1 cellular context compared by ENCODE assay signal in the genomic region with DNA sequence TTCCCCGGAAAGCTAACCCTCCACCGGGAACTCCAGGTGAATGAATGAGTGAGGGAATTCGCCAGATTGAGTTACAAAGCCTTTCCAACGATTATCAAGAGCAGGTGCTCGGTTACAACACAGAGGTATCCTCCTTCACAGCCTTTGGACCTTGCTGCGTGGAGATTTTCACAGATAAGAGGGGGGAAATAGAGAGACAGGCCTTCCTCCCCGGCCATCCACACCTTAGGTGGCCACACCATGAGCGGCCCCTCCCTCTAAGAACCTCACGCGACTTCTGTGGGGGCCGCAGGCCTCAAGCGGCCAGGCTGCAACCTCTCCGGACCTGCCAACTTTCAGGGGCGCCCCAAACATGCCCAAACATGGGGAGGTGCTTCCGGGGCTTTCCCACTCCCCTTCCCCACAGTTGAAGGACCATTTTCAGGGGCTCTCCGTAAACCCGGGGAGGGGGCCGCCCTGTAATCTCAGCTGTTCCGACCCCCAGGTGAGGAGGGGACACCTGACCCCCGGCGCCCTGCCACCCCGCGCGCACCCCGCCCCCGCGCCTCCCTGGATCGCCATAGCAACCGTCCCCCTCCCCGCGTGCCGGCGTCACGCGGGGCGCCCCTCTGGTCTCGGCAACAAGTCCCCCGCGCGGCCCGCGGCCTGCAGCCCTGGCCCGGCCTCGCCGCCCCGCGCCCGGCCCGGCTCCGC.
A peak's percentile ranks its signal among the peaks of the same experiment; 100 is the strongest.
TF ChIP-seq lines count a peak whose summit lies in the region.

No MANE protein-coding gene starts in this region.

TF ChIP-seq in GM12878, 131 proteins besides CTCF, POLR2A, EP300 and RAD21 (continued from another document):
- TF ChIP-seq, protein P1, sequence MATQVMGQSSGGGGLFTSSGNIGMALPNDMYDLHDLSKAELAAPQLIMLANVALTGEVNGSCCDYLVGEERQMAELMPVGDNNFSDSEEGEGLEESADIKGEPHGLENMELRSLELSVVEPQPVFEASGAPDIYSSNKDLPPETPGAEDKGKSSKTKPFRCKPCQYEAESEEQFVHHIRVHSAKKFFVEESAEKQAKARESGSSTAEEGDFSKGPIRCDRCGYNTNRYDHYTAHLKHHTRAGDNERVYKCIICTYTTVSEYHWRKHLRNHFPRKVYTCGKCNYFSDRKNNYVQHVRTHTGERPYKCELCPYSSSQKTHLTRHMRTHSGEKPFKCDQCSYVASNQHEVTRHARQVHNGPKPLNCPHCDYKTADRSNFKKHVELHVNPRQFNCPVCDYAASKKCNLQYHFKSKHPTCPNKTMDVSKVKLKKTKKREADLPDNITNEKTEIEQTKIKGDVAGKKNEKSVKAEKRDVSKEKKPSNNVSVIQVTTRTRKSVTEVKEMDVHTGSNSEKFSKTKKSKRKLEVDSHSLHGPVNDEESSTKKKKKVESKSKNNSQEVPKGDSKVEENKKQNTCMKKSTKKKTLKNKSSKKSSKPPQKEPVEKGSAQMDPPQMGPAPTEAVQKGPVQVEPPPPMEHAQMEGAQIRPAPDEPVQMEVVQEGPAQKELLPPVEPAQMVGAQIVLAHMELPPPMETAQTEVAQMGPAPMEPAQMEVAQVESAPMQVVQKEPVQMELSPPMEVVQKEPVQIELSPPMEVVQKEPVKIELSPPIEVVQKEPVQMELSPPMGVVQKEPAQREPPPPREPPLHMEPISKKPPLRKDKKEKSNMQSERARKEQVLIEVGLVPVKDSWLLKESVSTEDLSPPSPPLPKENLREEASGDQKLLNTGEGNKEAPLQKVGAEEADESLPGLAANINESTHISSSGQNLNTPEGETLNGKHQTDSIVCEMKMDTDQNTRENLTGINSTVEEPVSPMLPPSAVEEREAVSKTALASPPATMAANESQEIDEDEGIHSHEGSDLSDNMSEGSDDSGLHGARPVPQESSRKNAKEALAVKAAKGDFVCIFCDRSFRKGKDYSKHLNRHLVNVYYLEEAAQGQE (IDR thresholded peaks at IDR 0.05; ENCODE audit: low read depth, low read length) = no peak; the same call in 1 of the 2 replicates
- TF ChIP-seq, protein P2, sequence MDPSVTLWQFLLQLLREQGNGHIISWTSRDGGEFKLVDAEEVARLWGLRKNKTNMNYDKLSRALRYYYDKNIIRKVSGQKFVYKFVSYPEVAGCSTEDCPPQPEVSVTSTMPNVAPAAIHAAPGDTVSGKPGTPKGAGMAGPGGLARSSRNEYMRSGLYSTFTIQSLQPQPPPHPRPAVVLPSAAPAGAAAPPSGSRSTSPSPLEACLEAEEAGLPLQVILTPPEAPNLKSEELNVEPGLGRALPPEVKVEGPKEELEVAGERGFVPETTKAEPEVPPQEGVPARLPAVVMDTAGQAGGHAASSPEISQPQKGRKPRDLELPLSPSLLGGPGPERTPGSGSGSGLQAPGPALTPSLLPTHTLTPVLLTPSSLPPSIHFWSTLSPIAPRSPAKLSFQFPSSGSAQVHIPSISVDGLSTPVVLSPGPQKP (IDR thresholded peaks at IDR 0.05; ENCODE audit: low read depth, low read length) = peak; percentile 91
- TF ChIP-seq ATF7 (IDR thresholded peaks at IDR 0.05; ENCODE audit: low read depth) = no peak
- TF ChIP-seq BACH1 (IDR thresholded peaks at IDR 0.05; ENCODE audit: borderline replicate concordance) = peak; percentile 79; the same call in 1 of the 2 replicates
- TF ChIP-seq BMI1 (IDR thresholded peaks at IDR 0.05; ENCODE audit: borderline replicate concordance) = peak; percentile 32; the same call in 1 of the 2 replicates
- TF ChIP-seq SMARCA5 (IDR thresholded peaks at IDR 0.05) = 0 out of 2 replicates have a peak, but pooled peaks have one; percentile 46
- TF ChIP-seq YBX1 (IDR thresholded peaks at IDR 0.05) = no peak
- no peak for TF ChIP-seq ZNF217 (IDR thresholded peaks at IDR 0.05)
- peak; percentile 91 to 95 for TF ChIP-seq BHLHE40 (IDR thresholded peaks at IDR 0.05; ENCODE audit: borderline replicate concordance in 1 of 2, low read depth in 2 of 2, low read length in 1 of 2)
- TF ChIP-seq MXI1 (IDR thresholded peaks at IDR 0.05; ENCODE audit: low read depth, low read length) = peak; percentile 62; the same call in 1 of the 2 replicates
- no peak for TF ChIP-seq ZBED1 (IDR thresholded peaks at IDR 0.05; ENCODE audit: borderline replicate concordance)
- TF ChIP-seq, protein P3, sequence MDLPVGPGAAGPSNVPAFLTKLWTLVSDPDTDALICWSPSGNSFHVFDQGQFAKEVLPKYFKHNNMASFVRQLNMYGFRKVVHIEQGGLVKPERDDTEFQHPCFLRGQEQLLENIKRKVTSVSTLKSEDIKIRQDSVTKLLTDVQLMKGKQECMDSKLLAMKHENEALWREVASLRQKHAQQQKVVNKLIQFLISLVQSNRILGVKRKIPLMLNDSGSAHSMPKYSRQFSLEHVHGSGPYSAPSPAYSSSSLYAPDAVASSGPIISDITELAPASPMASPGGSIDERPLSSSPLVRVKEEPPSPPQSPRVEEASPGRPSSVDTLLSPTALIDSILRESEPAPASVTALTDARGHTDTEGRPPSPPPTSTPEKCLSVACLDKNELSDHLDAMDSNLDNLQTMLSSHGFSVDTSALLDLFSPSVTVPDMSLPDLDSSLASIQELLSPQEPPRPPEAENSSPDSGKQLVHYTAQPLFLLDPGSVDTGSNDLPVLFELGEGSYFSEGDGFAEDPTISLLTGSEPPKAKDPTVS (IDR thresholded peaks at IDR 0.05; ENCODE audit: low read depth, low read length) = no peak
- TF ChIP-seq NFIC (IDR thresholded peaks at IDR 0.05; ENCODE audit: low read depth, low read length) = no peak
- TF ChIP-seq NR2C1 (IDR thresholded peaks at IDR 0.05) = no peak
- no peak for TF ChIP-seq JUND (IDR thresholded peaks at IDR 0.05; ENCODE audit: low read depth, low read length)
- TF ChIP-seq, protein P4, sequence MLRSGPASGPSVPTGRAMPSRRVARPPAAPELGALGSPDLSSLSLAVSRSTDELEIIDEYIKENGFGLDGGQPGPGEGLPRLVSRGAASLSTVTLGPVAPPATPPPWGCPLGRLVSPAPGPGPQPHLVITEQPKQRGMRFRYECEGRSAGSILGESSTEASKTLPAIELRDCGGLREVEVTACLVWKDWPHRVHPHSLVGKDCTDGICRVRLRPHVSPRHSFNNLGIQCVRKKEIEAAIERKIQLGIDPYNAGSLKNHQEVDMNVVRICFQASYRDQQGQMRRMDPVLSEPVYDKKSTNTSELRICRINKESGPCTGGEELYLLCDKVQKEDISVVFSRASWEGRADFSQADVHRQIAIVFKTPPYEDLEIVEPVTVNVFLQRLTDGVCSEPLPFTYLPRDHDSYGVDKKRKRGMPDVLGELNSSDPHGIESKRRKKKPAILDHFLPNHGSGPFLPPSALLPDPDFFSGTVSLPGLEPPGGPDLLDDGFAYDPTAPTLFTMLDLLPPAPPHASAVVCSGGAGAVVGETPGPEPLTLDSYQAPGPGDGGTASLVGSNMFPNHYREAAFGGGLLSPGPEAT (IDR thresholded peaks at IDR 0.05; ENCODE audit: low read depth) = 0 out of 2 replicates have a peak, but pooled peaks have one; percentile 29
- TF ChIP-seq, protein P5, sequence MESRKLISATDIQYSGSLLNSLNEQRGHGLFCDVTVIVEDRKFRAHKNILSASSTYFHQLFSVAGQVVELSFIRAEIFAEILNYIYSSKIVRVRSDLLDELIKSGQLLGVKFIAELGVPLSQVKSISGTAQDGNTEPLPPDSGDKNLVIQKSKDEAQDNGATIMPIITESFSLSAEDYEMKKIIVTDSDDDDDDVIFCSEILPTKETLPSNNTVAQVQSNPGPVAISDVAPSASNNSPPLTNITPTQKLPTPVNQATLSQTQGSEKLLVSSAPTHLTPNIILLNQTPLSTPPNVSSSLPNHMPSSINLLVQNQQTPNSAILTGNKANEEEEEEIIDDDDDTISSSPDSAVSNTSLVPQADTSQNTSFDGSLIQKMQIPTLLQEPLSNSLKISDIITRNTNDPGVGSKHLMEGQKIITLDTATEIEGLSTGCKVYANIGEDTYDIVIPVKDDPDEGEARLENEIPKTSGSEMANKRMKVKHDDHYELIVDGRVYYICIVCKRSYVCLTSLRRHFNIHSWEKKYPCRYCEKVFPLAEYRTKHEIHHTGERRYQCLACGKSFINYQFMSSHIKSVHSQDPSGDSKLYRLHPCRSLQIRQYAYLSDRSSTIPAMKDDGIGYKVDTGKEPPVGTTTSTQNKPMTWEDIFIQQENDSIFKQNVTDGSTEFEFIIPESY (IDR thresholded peaks at IDR 0.05) = no peak
TF ChIP-seq in GM12878: peak in this region for 13.
